Comparison of ENCODE assay signal across 8 cellular contexts in genomic region chr19:44142014-44142523, GRCh38. TPM values are rescaled to one million over a fixed set of nuclear protein-coding genes. Genes with fewer than 3 reads are reported as not detected.
DNase-seq lines count a peak whose midpoint lies in the region; ATAC-seq and TF ChIP-seq lines count a peak whose summit lies in the region.

No MANE protein-coding gene starts in this region.

- peaks cover 5% of the 10 kb centered on the region for H3K36me3 Mint-ChIP-seq in natural killer cell

- no peaks in the 10 kb centered on the region for H3K36me3 ChIP-seq in SU-DHL-6 (ENCODE audit: low read length)
- H3K36me3 ChIP-seq in esophagus (ENCODE audit: control insufficient read depth in 2 of 2, insufficient read depth in 2 of 2, low read length in 1 of 2) = peaks cover 0 to 6% of the 10 kb centered on the region in 2 donors

- peak overlapping the region; percentile 95 for H3K4me3 Mint-ChIP-seq in natural killer cell

- H3K4me3 ChIP-seq in SU-DHL-6 (ENCODE audit: insufficient read depth, low read length, poor library complexity, severe bottlenecking) = peak overlapping the region; percentile 51
- peak overlapping the region; percentile 75 to 97 for H3K4me3 ChIP-seq in esophagus (ENCODE audit: low read depth in 1 of 2, low read length in 2 of 2)

- H3K27ac Mint-ChIP-seq in natural killer cell = peak overlapping the region; percentile 83 to 88

- no peaks in the 10 kb centered on the region for H3K27me3 ChIP-seq in SU-DHL-6 (ENCODE audit: low read length)
- no peaks in the 10 kb centered on the region for H3K27me3 ChIP-seq in esophagus (ENCODE audit: control insufficient read depth in 1 of 2, insufficient read depth in 2 of 2, low read length in 2 of 2)

- intact Hi-C loops in natural killer cell (cut with micrococcal nuclease) = no loop called here

- peak overlapping the region; percentile 88 for H2AFZ ChIP-seq in SU-DHL-6 (ENCODE audit: low read depth, low read length, severe bottlenecking)

- ATAC-seq in natural killer cell (peak; percentile 3 to 23 (median 16)), GM21390 (IDR thresholded peaks at IDR 0.05; ENCODE audit: unreplicated experiment) (no peak)

- H3K9me2 ChIP-seq in SU-DHL-6 (replicated peaks; ENCODE audit: insufficient read depth, low read length) = no peaks in the 10 kb centered on the region

- peaks cover 5 to 7% of the 10 kb centered on the region in 2 donors for H3K27me3 Mint-ChIP-seq in natural killer cell (ENCODE audit: low read depth in 2 of 2)

- WGBS in esophagus, 2 donors = 12 to 14% methylated on average over 17 of the region's 17 CpGs

- TF ChIP-seq CTCF in SU-DHL-6 (IDR thresholded peaks at IDR 0.05; ENCODE audit: insufficient read depth, low read length, poor library complexity, severe bottlenecking) = no peak
- TF ChIP-seq CTCF in natural killer cell (IDR thresholded peaks at IDR 0.05) = no peak

- no peaks in the 10 kb centered on the region for H3K79me2 ChIP-seq in SU-DHL-6 (ENCODE audit: insufficient read depth, low read length)

- H3K9me3 ChIP-seq in SU-DHL-6 (ENCODE audit: insufficient read depth, low read length) (no peaks in the 10 kb centered on the region), esophagus (ENCODE audit: control insufficient read depth in 2 of 2, insufficient read depth in 1 of 2, low read depth in 1 of 2, low read length in 1 of 2) (no peaks in the 10 kb centered on the region)

- no peaks in the 10 kb centered on the region for H3F3A ChIP-seq in SU-DHL-6 (ENCODE audit: insufficient read depth)

- peak overlapping the region; percentile 44 for H3K4me2 ChIP-seq in SU-DHL-6 (ENCODE audit: low read depth, low read length, poor library complexity, severe bottlenecking)

- H3K9me3 Mint-ChIP-seq in natural killer cell = no peaks in the 10 kb centered on the region

- H3K4me1 ChIP-seq in esophagus (ENCODE audit: control insufficient read depth in 2 of 2, insufficient read depth in 2 of 2, low read length in 1 of 2) = no peaks in the 10 kb centered on the region

- H3K9ac ChIP-seq in SU-DHL-6 (ENCODE audit: low read length) = peak overlapping the region; percentile 50

- peaks cover 20 to 23% of the 10 kb centered on the region in 2 donors for H3K4me1 Mint-ChIP-seq in natural killer cell

- H3K27ac ChIP-seq in SU-DHL-6 (ENCODE audit: low read depth, low read length) = no peak overlapping the region
- no peak overlapping the region for H3K27ac ChIP-seq in esophagus (ENCODE audit: low read depth in 2 of 2, low read length in 1 of 2)

- DNase-seq in stimulated activated CD4-positive, alpha-beta T cell treated with anti-CD3 and anti-CD28 coated beads, Interleukin-2, amount 100 ng/mL, for 24 hours = peak; percentile 7 to 17
- DNase-seq in stimulated activated CD4-positive, alpha-beta T cell treated with anti-CD3 and anti-CD28 coated beads, Interleukin-4, amount 100 ng/mL, for 4 hours = no peak
- DNase-seq in natural killer cell (no peak), GM19238 (ENCODE audit: insufficient read length, low spot score) (no peak), mucosa of gallbladder (ENCODE audit: low spot score) (no peak)

- no peaks in the 10 kb centered on the region for H4K20me1 ChIP-seq in SU-DHL-6 (ENCODE audit: low read depth, low read length)

RNA-seq across cellular contexts. Expression of gene ZNF234, which starts 0.7 kb away (rescaled TPM):
- polyA plus RNA-seq in esophagus = 1 to 10 TPM; 2.0 to 2.4 TPM
- 1 to 10 TPM; 3.9 to 7.5 (median 5.5) TPM for total RNA-seq in natural killer cell
- total RNA-seq in mucosa of gallbladder = 11.3 TPM

RNA-seq across cellular contexts. Expression of gene ZNF226, which starts 22.8 kb away (rescaled TPM):
- polyA plus RNA-seq in esophagus = 10 to 100 TPM; 10.0 to 11.5 TPM
- total RNA-seq in natural killer cell (10 to 100 TPM; 11.1 to 16.0 (median 15.0) TPM), mucosa of gallbladder (28.7 TPM)

RNA-seq across cellular contexts. Expression of gene ZNF225, which starts 28.9 kb away (rescaled TPM):
- polyA plus RNA-seq in esophagus = under 1 TPM; 0.81 to 0.92 TPM
- total RNA-seq in natural killer cell (1 to 10 TPM; 1.5 to 3.6 (median 3.0) TPM), mucosa of gallbladder (6.3 TPM)

RNA-seq across cellular contexts. Expression of gene ZNF224, which starts 47.9 kb away (rescaled TPM):
- 10 to 100 TPM in 1 of 2 donors, 1 to 10 TPM in 1; 6.6 to 10.6 TPM for polyA plus RNA-seq in esophagus
- total RNA-seq in natural killer cell (10 to 100 TPM; 52.2 to 57.6 (median 56.0) TPM), mucosa of gallbladder (32.8 TPM)

Comparison
In these comparisons a context has a peak if more than half of its experiments do, and no peak if none do; other contexts are left out.
1. DNase-seq: peak in stimulated activated CD4-positive, alpha-beta T cell treated with anti-CD3 and anti-CD28 coated beads, Interleukin-2, amount 100 ng/mL, for 24 hours (2 of 2); none in stimulated activated CD4-positive, alpha-beta T cell treated with anti-CD3 and anti-CD28 coated beads, Interleukin-4, amount 100 ng/mL, for 4 hours (0 of 2), natural killer cell (single experiment), GM19238 (single experiment) and mucosa of gallbladder (single experiment).